1 cellular context compared by ENCODE assay signal in the genomic region with DNA sequence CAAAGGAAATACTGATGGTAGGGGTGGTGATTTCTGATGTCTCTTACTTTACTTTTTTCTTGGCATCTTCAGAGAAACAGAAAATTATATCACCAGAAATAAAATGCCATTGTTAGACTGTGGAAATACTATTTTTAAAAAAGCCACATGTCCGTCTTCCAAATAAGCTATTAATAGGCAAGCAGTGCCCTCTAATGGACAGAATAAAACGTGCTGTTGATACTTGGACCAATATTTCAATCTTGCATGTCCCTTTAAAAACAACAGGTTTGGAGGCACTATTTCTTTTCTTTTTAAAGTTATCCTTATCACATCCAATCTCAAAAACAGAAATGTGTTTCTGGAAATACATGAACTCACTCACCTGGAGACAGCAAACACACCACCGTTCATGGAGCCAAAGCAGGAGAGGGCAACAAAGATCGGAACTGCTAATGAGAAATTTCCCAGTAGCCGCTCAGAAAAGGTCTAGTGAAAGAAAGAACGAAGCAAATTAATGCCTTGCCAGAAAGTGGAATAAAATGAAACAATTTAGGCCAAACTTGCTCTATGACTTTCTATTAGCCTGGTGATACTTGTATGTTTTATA.
TF ChIP-seq lines count a peak whose summit lies in the region.

No MANE protein-coding gene starts in this region.

TF ChIP-seq in HCT116, 20 proteins besides CTCF, POLR2A, EP300 and RAD21 (continued from another document):
- TF ChIP-seq ZBTB33 (IDR thresholded peaks at IDR 0.05; ENCODE audit: extremely low read depth, insufficient replicate concordance, low read length) (no peak), CBX3 (IDR thresholded peaks at IDR 0.05; ENCODE audit: low read depth) (no peak), POLR2AphosphoS5 (IDR thresholded peaks at IDR 0.05; ENCODE audit: low read depth, low read length) (no peak), ZFX (IDR thresholded peaks at IDR 0.05) (no peak), CEBPB (IDR thresholded peaks at IDR 0.05; ENCODE audit: low read depth) (no peak), ELF1 (IDR thresholded peaks at IDR 0.05; ENCODE audit: borderline replicate concordance, low read depth) (no peak), TCF7L2 (IDR thresholded peaks at IDR 0.05; ENCODE audit: borderline replicate concordance, extremely low read depth, insufficient read depth, insufficient read length) (no peak), EZH2phosphoT487 (IDR thresholded peaks at IDR 0.05; ENCODE audit: borderline replicate concordance) (no peak), EGR1 (IDR thresholded peaks at IDR 0.05; ENCODE audit: low read depth) (no peak), SIN3A (IDR thresholded peaks at IDR 0.05; ENCODE audit: low read depth) (no peak)
- TF ChIP-seq, protein P1, sequence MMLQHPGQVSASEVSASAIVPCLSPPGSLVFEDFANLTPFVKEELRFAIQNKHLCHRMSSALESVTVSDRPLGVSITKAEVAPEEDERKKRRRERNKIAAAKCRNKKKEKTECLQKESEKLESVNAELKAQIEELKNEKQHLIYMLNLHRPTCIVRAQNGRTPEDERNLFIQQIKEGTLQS (IDR thresholded peaks at IDR 0.05) = no peak
- TF ChIP-seq, protein P2, sequence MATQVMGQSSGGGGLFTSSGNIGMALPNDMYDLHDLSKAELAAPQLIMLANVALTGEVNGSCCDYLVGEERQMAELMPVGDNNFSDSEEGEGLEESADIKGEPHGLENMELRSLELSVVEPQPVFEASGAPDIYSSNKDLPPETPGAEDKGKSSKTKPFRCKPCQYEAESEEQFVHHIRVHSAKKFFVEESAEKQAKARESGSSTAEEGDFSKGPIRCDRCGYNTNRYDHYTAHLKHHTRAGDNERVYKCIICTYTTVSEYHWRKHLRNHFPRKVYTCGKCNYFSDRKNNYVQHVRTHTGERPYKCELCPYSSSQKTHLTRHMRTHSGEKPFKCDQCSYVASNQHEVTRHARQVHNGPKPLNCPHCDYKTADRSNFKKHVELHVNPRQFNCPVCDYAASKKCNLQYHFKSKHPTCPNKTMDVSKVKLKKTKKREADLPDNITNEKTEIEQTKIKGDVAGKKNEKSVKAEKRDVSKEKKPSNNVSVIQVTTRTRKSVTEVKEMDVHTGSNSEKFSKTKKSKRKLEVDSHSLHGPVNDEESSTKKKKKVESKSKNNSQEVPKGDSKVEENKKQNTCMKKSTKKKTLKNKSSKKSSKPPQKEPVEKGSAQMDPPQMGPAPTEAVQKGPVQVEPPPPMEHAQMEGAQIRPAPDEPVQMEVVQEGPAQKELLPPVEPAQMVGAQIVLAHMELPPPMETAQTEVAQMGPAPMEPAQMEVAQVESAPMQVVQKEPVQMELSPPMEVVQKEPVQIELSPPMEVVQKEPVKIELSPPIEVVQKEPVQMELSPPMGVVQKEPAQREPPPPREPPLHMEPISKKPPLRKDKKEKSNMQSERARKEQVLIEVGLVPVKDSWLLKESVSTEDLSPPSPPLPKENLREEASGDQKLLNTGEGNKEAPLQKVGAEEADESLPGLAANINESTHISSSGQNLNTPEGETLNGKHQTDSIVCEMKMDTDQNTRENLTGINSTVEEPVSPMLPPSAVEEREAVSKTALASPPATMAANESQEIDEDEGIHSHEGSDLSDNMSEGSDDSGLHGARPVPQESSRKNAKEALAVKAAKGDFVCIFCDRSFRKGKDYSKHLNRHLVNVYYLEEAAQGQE (IDR thresholded peaks at IDR 0.05; ENCODE audit: low read depth) = no peak
